1 cellular context compared by ENCODE assay signal in the genomic region with DNA sequence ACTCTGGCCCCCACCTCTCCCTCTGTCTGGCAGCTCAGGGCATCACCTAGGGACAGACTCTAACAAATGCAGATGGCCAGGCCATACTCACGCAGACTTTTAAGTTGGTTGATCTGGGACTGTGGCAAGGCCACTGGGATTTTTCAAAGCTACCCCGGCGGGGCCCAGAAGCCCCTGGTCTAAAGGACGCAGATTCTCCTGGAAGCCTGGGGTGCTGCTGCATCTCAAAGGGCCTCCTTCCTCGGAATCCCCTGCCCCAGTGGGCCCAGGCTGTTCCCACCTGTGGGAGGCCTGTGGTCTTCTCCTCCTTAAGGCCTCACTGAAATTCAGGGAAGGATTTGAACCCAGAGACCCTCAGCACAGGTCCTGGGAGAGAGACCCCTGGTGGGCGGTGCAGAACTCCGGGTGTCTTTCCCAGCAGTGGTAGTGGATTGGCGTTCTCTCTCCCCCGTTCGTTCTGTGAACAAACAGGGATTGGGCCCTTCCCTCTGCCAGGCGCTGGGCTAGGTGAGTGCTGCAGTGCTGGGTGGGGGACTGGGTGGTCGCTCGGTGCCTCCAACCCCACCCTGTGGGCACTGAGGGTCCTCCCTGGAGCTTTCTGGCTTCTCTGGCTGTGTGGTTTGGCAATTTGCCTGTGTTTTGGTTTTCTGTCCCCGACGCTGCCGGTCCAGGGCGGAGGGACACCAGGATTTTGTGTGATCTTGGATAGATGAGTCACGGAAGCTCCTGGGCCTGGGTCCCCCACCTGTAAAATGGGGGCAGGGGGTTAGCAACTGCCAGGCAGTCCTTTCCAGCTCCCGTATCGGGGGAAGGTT.
A peak's percentile ranks its signal among the peaks of the same experiment; 100 is the strongest.
TF ChIP-seq lines count a peak whose summit lies in the region.

No MANE protein-coding gene starts in this region.

TF ChIP-seq in K562, 482 proteins besides CTCF, POLR2A, EP300 and RAD21:
- TF ChIP-seq SREBF1 (IDR thresholded peaks at IDR 0.05; ENCODE audit: borderline replicate concordance, low read depth, low read length) = no peak
- TF ChIP-seq, protein P1, sequence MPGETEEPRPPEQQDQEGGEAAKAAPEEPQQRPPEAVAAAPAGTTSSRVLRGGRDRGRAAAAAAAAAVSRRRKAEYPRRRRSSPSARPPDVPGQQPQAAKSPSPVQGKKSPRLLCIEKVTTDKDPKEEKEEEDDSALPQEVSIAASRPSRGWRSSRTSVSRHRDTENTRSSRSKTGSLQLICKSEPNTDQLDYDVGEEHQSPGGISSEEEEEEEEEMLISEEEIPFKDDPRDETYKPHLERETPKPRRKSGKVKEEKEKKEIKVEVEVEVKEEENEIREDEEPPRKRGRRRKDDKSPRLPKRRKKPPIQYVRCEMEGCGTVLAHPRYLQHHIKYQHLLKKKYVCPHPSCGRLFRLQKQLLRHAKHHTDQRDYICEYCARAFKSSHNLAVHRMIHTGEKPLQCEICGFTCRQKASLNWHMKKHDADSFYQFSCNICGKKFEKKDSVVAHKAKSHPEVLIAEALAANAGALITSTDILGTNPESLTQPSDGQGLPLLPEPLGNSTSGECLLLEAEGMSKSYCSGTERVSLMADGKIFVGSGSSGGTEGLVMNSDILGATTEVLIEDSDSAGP (CRISPR knock-in tag; IDR thresholded peaks at IDR 0.05) = no peak
- peak; percentile 54 for TF ChIP-seq NFIC (IDR thresholded peaks at IDR 0.05)
- no peak for TF ChIP-seq NEUROD1 (IDR thresholded peaks at IDR 0.05; ENCODE audit: borderline replicate concordance, low read depth, low read length, partially characterized antibody)
- TF ChIP-seq, protein P2, sequence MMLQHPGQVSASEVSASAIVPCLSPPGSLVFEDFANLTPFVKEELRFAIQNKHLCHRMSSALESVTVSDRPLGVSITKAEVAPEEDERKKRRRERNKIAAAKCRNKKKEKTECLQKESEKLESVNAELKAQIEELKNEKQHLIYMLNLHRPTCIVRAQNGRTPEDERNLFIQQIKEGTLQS (IDR thresholded peaks at IDR 0.05) = 0 out of 2 replicates have a peak, but pooled peaks have one; percentile 13
- TF ChIP-seq, protein P2 (CRISPR knock-in tag; conservative IDR thresholded peaks at IDR 0.05) = no peak
- no peak for TF ChIP-seq SIRT6 (IDR thresholded peaks at IDR 0.05; ENCODE audit: low read depth, low read length)
- TF ChIP-seq ZNF717 (CRISPR knock-in tag; IDR thresholded peaks at IDR 0.05) = no peak
- no peak for TF ChIP-seq ZNF766 (CRISPR knock-in tag; conservative IDR thresholded peaks at IDR 0.05)
- TF ChIP-seq ADNP (tag; IDR thresholded peaks at IDR 0.05) = no peak
- 0 out of 2 replicates have a peak, but pooled peaks have one; percentile 26 for TF ChIP-seq ZBTB7A (IDR thresholded peaks at IDR 0.05; ENCODE audit: borderline replicate concordance, control insufficient read depth, low read depth, low read length)
- TF ChIP-seq TAL1 (IDR thresholded peaks at IDR 0.05) = no peak
- TF ChIP-seq, protein P3, sequence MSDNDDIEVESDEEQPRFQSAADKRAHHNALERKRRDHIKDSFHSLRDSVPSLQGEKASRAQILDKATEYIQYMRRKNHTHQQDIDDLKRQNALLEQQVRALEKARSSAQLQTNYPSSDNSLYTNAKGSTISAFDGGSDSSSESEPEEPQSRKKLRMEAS (CRISPR knock-in tag; IDR thresholded peaks at IDR 0.05) = no peak
- no peak for TF ChIP-seq ZNF445 (CRISPR knock-in tag; IDR thresholded peaks at IDR 0.05; ENCODE audit: low read depth)
- peak; percentile 20 for TF ChIP-seq RBBP5 (IDR thresholded peaks at IDR 0.05; ENCODE audit: borderline replicate concordance, insufficient read depth, low read length, poor library complexity, severe bottlenecking)
- peak in 1 of 2 experiments; percentile 42; a peak in 1 of 4 replicates for TF ChIP-seq SRF (CRISPR knock-in tag; IDR thresholded peaks at IDR 0.05)
TF ChIP-seq in K562: peak in this region for 5.
